ENCODE assay signal across 11 cellular contexts in the genomic region with DNA sequence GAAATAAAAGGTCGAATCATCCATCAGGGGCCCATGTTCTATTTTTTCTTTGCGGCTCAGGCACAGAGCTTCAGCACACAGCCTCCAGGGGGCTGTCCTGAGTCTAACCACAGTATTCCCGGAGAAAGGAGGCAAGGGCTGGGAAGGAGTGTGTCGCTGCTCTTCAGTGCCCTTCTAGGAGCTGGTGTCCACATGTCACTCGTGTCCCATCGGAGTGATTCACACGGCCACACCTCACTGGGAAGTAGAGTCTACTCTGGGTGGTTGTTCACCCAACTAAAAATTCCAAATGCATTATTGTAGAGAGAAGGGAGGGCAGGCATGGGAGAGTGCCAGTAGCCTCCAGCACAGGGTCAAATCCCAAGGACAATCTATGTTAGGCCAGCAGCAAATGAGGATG.
DNase-seq lines count a peak whose midpoint lies in the region; TF ChIP-seq lines count a peak whose summit lies in the region.
"Had no signal": no experiment of that assay in that cellular context is flagged by ENCODE, and none has a peak within 500 bp of the region (broad histone marks: within the 10 kb centered on the region; RNA-seq: fewer than 3 reads in every experiment).

No MANE protein-coding gene starts in this region.

- H3K4me3 ChIP-seq in esophagus squamous epithelium (no peak overlapping the region), stomach (no peak overlapping the region), sigmoid colon (no peak overlapping the region)
- H3K4me3 ChIP-seq: tibial artery had no signal

- TF ChIP-seq POLR2A in esophagus squamous epithelium (IDR thresholded peaks at IDR 0.05) = no peak
- TF ChIP-seq POLR2A in stomach (IDR thresholded peaks at IDR 0.05) = no peak
- TF ChIP-seq POLR2A in sigmoid colon (IDR thresholded peaks at IDR 0.05) = no peak

- H3K27me3 ChIP-seq in esophagus squamous epithelium = peaks cover 0 to 32% (median 4%) of the 10 kb centered on the region in 4 donors
- H3K27me3 ChIP-seq in stomach = peaks cover 0 to 26% (median 17%) of the 10 kb centered on the region in 3 donors
- peaks cover 0 to 8% (median 4%) of the 10 kb centered on the region in 3 donors for H3K27me3 ChIP-seq in sigmoid colon
- H3K27me3 ChIP-seq: tibial artery had no signal

- WGBS in esophagus squamous epithelium, 2 donors = 45 to 54% methylated on average over 7 of the region's 7 CpGs
- WGBS in stomach, 5 donors = 37 to 48% (median 43%) methylated on average over 7 of the region's 7 CpGs
- WGBS in sigmoid colon, 2 donors = 17 to 46% methylated on average over 7 of the region's 7 CpGs

- peaks cover 4 to 26% (median 7%) of the 10 kb centered on the region in 3 donors for H3K4me1 ChIP-seq in esophagus squamous epithelium
- H3K4me1 ChIP-seq in stomach = peaks cover 7 to 14% (median 12%) of the 10 kb centered on the region in 4 donors
- H3K4me1 ChIP-seq in sigmoid colon = peaks cover 0 to 12% (median 8%) of the 10 kb centered on the region in 4 donors

- no peak overlapping the region for H3K27ac ChIP-seq in esophagus squamous epithelium
- no peak overlapping the region for H3K27ac ChIP-seq in stomach
- H3K27ac ChIP-seq in sigmoid colon = no peak overlapping the region
- H3K27ac ChIP-seq: tibial artery had no signal

- intact Hi-C loops in esophagus squamous epithelium (cut with DNase I) (no loop called here), stomach (cut with DNase I; ENCODE audit: low total_unique reads) (loop anchor here (5.0 to 10.0 kb wide), 2 partner anchors 236 to 473 kb away; partner anchors contain the start of gene EGFR), sigmoid colon (cut with DNase I) (loop anchor here (10.0 kb wide), 3 partner anchors 56 to 186 kb away; no protein-coding TSS in a partner anchor)

- H3K9me3 ChIP-seq in esophagus squamous epithelium (no peaks in the 10 kb centered on the region), stomach (no peaks in the 10 kb centered on the region), sigmoid colon (no peaks in the 10 kb centered on the region)
- H3K9me3 ChIP-seq: tibial artery had no signal

- TF ChIP-seq CTCF in esophagus squamous epithelium (IDR thresholded peaks at IDR 0.05) = peak in 5 of 6 experiments; percentile 13 to 56 (median 28)
- peak in 4 of 7 experiments; percentile 27 to 44 (median 42) for TF ChIP-seq CTCF in stomach (IDR thresholded peaks at IDR 0.05)
- TF ChIP-seq CTCF in sigmoid colon (IDR thresholded peaks at IDR 0.05) = peak in 1 of 4 experiments; percentile 37

- peak; percentile 10 for DNase-seq in NCI-H345 (lab: John Stamatoyannopoulos, UW)
- DNase-seq in NCI-H345 treated with DMSO at 0.1 percent for 48 hours (lab: John Stamatoyannopoulos, UW; ENCODE audit: unreplicated experiment) = no peak
- DNase-seq in NCI-H748 treated with DMSO at 0.1 percent for 48 hours (lab: John Stamatoyannopoulos, UW) = peak; percentile 12
- DNase-seq in esophagus squamous epithelium (lab: John Stamatoyannopoulos, UW) = no peak
- peak; percentile 39 for DNase-seq in stomach
- no peak for DNase-seq in T-helper 1 cell
- no peak for DNase-seq in effector CD8-positive, alpha-beta T cell (lab: John Stamatoyannopoulos, UW)
- no peak for DNase-seq in sigmoid colon
- DNase-seq: CD4-positive, alpha-beta memory T cell; posterior cingulate gyrus; tibial artery had no signal

- no peak for TF ChIP-seq EP300 in stomach (IDR thresholded peaks at IDR 0.05)
- TF ChIP-seq EP300 in sigmoid colon (IDR thresholded peaks at IDR 0.05) = no peak

- H3K36me3 ChIP-seq in esophagus squamous epithelium (no peaks in the 10 kb centered on the region), stomach (no peaks in the 10 kb centered on the region), sigmoid colon (no peaks in the 10 kb centered on the region)
- H3K36me3 ChIP-seq: tibial artery had no signal

Comparison
In these comparisons a context has a peak if more than half of its experiments do, and no peak if none do; other contexts are left out.
1. DNase-seq: peak in NCI-H345 (single experiment), NCI-H748 treated with DMSO at 0.1 percent for 48 hours (single experiment) and stomach (single experiment); none in NCI-H345 treated with DMSO at 0.1 percent for 48 hours (single experiment), esophagus squamous epithelium (single experiment), T-helper 1 cell (0 of 5), effector CD8-positive, alpha-beta T cell (single experiment) and sigmoid colon (single experiment).